9 cellular contexts compared by ENCODE assay signal in genomic region chr4:153114771-153115321, GRCh38.
DNase-seq lines count a peak whose midpoint lies in the region; ATAC-seq and TF ChIP-seq lines count a peak whose summit lies in the region.
"Had no signal": no experiment of that assay in that cellular context is flagged by ENCODE, and none has a peak within 500 bp of the region (broad histone marks: within the 10 kb centered on the region; RNA-seq: fewer than 3 reads in every experiment).

No MANE protein-coding gene starts in this region.

- intact Hi-C loops in right cardiac atrium (cut with DNase I) (no loop called here), Right ventricle myocardium inferior (cut with DNase I) (no loop called here), mucosa of descending colon (cut with DNase I, micrococcal nuclease) (no loop called here), aorta (cut with DNase I) (no loop called here)

- TF ChIP-seq CTCF in mucosa of descending colon (IDR thresholded peaks at IDR 0.05), result no peak

- H3K36me3 ChIP-seq in mucosa of descending colon (ENCODE audit: low read depth) (no peaks in the 10 kb centered on the region), aorta (ENCODE audit: control insufficient read depth in 1 of 2, insufficient read depth in 2 of 2, low read length in 1 of 2) (no peaks in the 10 kb centered on the region)

- ATAC-seq in right cardiac atrium (peak; percentile 9 to 49), Right ventricle myocardium inferior (no peak), mucosa of descending colon (peak; percentile 41), aorta (ENCODE audit: low FRiP score) (peak; percentile 45), GM21447 (IDR thresholded peaks at IDR 0.05; ENCODE audit: unreplicated experiment) (no peak)

- H3K4me1 ChIP-seq in right cardiac atrium (ENCODE audit: control insufficient read depth, insufficient read depth, low read length) (no peaks in the 10 kb centered on the region), mucosa of descending colon (ENCODE audit: low read depth) (no peaks in the 10 kb centered on the region), aorta (ENCODE audit: control insufficient read depth in 1 of 2, insufficient read depth in 2 of 2, low read length in 2 of 2) (peaks cover 0 to 3% of the 10 kb centered on the region in 2 donors)

- 67% methylated on average over 11 of the region's 11 CpGs for WGBS in right cardiac atrium
- WGBS in aorta, 2 donors, result 26 to 35% methylated on average over 11 of the region's 11 CpGs

- H3K27me3 ChIP-seq in right cardiac atrium (ENCODE audit: control insufficient read depth, insufficient read depth) (no peaks in the 10 kb centered on the region), aorta (ENCODE audit: control insufficient read depth in 1 of 2, insufficient read depth in 2 of 2, low read length in 1 of 2) (no peaks in the 10 kb centered on the region)

- H3K9me3 ChIP-seq in right cardiac atrium (ENCODE audit: control insufficient read depth, low read length) (no peaks in the 10 kb centered on the region), mucosa of descending colon (no peaks in the 10 kb centered on the region), aorta (ENCODE audit: control insufficient read depth, low read length) (no peaks in the 10 kb centered on the region)

- DNase-seq in right cardiac atrium (no peak), Right ventricle myocardium inferior (ENCODE audit: missing footprints) (no peak), mucosa of descending colon (peak in 1 of 3 donors; percentile 15), aorta (peak in 1 of 2 donors; percentile 59), anterior cingulate cortex (lab: John Stamatoyannopoulos, UW) (no peak), NAMALWA (ENCODE audit: low spot score) (no peak)
- peak; percentile 5 to 51 (median 20) for DNase-seq in activated naive CD4-positive, alpha-beta T cell (lab: John Stamatoyannopoulos, UW)
- DNase-seq: AML-193 had no signal

- H3K27ac ChIP-seq in right cardiac atrium (ENCODE audit: low read length) (no peak overlapping the region), aorta (ENCODE audit: low read depth in 1 of 2, low read length in 2 of 2) (peak overlapping the region; percentile 11 to 56)

- H3K4me3 ChIP-seq in right cardiac atrium (ENCODE audit: low read length) (no peak overlapping the region), mucosa of descending colon (no peak overlapping the region), aorta (ENCODE audit: low read length in 2 of 2) (no peak overlapping the region)

Comparison
In these comparisons a context has a peak if more than half of its experiments do, and no peak if none do; other contexts are left out.
1. ATAC-seq: peak in right cardiac atrium (2 of 2), mucosa of descending colon (single experiment) and aorta (single experiment); none in Right ventricle myocardium inferior (single experiment) and GM21447 (single experiment).
2. DNase-seq: peak in activated naive CD4-positive, alpha-beta T cell (4 of 4); none in right cardiac atrium (0 of 3), Right ventricle myocardium inferior (single experiment), anterior cingulate cortex (0 of 58) and NAMALWA (single experiment).